ENCODE assay signal across 12 cellular contexts in the genomic region with DNA sequence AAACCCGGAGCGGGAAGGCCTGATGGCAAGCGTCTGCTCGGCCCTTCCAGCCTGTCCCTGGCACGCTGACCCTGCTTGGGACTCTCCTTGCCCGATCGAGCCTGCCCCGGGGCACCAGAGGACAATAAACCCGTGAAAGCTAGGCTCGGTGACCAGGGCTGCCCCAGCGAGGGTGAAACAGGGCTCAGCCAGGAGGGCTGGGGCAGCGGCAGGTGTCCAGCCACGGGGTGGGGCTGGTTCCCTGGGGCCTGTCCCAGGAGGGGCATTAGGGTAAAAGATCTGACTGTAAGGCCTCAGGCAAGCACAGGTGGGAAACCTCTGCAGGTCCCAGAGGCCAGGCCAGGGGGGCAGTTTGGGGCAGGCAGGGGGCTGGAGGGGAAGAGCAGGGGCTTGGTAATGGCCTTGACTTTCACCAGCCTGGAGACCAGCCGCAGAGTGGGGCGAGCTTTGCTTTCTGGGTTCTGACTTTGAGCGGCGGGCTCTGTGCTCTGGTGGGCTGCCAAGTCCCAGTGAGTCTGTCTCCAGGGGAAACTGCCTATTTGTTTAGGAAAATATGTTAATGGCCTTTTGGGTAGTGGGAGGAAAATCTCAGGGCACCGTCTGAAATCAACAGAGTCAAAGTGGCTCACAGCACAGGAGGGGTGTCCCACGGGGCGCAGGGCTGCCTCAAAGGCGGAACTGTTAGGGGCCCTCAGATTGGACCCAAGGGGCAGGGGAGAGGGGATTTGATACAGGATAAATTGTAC.
DNase-seq lines count a peak whose midpoint lies in the region; ATAC-seq, FAIRE-seq and TF ChIP-seq lines count a peak whose summit lies in the region.
"Had no signal": no experiment of that assay in that cellular context is flagged by ENCODE, and none has a peak within 500 bp of the region (broad histone marks: within the 10 kb centered on the region; RNA-seq: fewer than 3 reads in every experiment).

No MANE protein-coding gene starts in this region.

- no peak overlapping the region for H4K91ac ChIP-seq in H1 (replicated peaks; ENCODE audit: insufficient read length, low read length)

- 86% methylated on average over 20 of the region's 21 CpGs; no CpG with 5 or more reads in 1 of the 2 experiments for WGBS in H1 (ENCODE audit: extremely low coverage in 1 of 2, insufficient coverage in 1 of 2, insufficient read length in 1 of 2, insufficient replicate concordance in 2 of 2, low coverage in 1 of 2, low lambda C conversion rate in 2 of 2, missing lambda C conversion rate in 1 of 2), 2 experiments

- no peaks in the 10 kb centered on the region for H3K4me1 Mint-ChIP-seq in activated naive CD4-positive, alpha-beta T cell treated with anti-CD3 and anti-CD28 coated beads, Interleukin-2, amount 50 U/mL, for 24 hours

- no peak overlapping the region for H3K4me2 ChIP-seq in H1 (ENCODE audit: insufficient read depth in 1 of 2, low read depth in 2 of 2, low read length in 2 of 2)

- no peaks in the 10 kb centered on the region for H4K20me1 ChIP-seq in H1 (replicated peaks in 1 of 2; ENCODE audit: control insufficient read depth in 1 of 2, insufficient read depth in 2 of 2, low read length in 2 of 2)

- H3K27me3 Mint-ChIP-seq in activated naive CD4-positive, alpha-beta T cell treated with anti-CD3 and anti-CD28 coated beads, Interleukin-2, amount 50 U/mL, for 24 hours, result no peaks in the 10 kb centered on the region

- H3K4ac ChIP-seq in H1 (replicated peaks; ENCODE audit: insufficient read length, low read depth, low read length), result no peak overlapping the region

- no peak overlapping the region for H3K4me3 Mint-ChIP-seq in activated naive CD4-positive, alpha-beta T cell treated with anti-CD3 and anti-CD28 coated beads, Interleukin-2, amount 50 U/mL, for 24 hours

- no peak overlapping the region for H4K5ac ChIP-seq in H1 (ENCODE audit: insufficient read length, low read depth, low read length)

- H3K79me1 ChIP-seq in H1 (ENCODE audit: low read depth, low read length), result no peaks in the 10 kb centered on the region

- H3K23ac ChIP-seq in H1 (ENCODE audit: insufficient read length), result no peak overlapping the region

- peaks cover 3% of the 10 kb centered on the region; the same call in 1 of the 2 replicates for H3K23me2 ChIP-seq in H1 (ENCODE audit: low read depth, low read length)

- peak overlapping the region; percentile 39; the same call in 1 of the 2 replicates for H4K8ac ChIP-seq in H1 (ENCODE audit: extremely low read depth, insufficient read depth, low read length)

- peak overlapping the region; percentile 5 for H3K27ac Mint-ChIP-seq in activated naive CD4-positive, alpha-beta T cell treated with anti-CD3 and anti-CD28 coated beads, Interleukin-2, amount 50 U/mL, for 24 hours
- H3K27ac Mint-ChIP-seq in activated naive CD4-positive, alpha-beta T cell treated with anti-CD3 and anti-CD28 coated beads, Interleukin-2, amount 50 U/mL, for 72 hours, result no peak overlapping the region

- no peak overlapping the region for H3K4me3 ChIP-seq in H1 (ENCODE audit: extremely low read depth in 1 of 4, insufficient read depth in 2 of 4, low read depth in 3 of 4, low read length in 4 of 4)
- no peak overlapping the region for H3K4me3 ChIP-seq in muscle layer of colon (ENCODE audit: low read depth in 1 of 2, low read length in 2 of 2)
- no peak overlapping the region for H3K4me3 ChIP-seq in uterus

- TF ChIP-seq POLR2A in H1 (IDR thresholded peaks at IDR 0.05; ENCODE audit: control extremely low read depth in 1 of 2, low read depth in 2 of 2, low read length in 2 of 2) (no peak), uterus (IDR thresholded peaks at IDR 0.05) (peak in 1 of 2 donors; percentile 27), erythroblast (IDR thresholded peaks at IDR 0.05; ENCODE audit: low read length) (no peak)

- H3K9ac ChIP-seq in H1 (replicated peaks in 1 of 4; ENCODE audit: extremely low read depth in 1 of 4, low read depth in 3 of 4, low read length in 3 of 4) (no peak overlapping the region), muscle layer of colon (ENCODE audit: low read length) (no peak overlapping the region)

- H3K18ac ChIP-seq in H1 (ENCODE audit: extremely low read depth, low read length), result no peak overlapping the region; the same call in 1 of the 2 replicates

- TF ChIP-seq EP300 in H1 (IDR thresholded peaks at IDR 0.05; ENCODE audit: borderline replicate concordance in 1 of 2, low read depth in 2 of 2, low read length in 2 of 2), result no peak

- no peak for DNase-seq in activated naive CD4-positive, alpha-beta T cell treated with anti-CD3 and anti-CD28 coated beads, Interleukin-2, amount 50 U/mL, for 72 hours (ENCODE audit: low spot score in 2 of 2)
- DNase-seq in H1 (ENCODE audit: low read depth in 1 of 2, low spot score in 2 of 2) (no peak), uterus (peak; percentile 81 to 83), erythroblast (lab: John Stamatoyannopoulos, UW) (no peak), DMS53 treated with DMSO at 0.1 percent for 48 hours (lab: John Stamatoyannopoulos, UW; ENCODE audit: unreplicated experiment) (no peak)
- DNase-seq: activated gamma-delta T cell, NCI-H446, small intestine, trophoblast cell had no signal

- ATAC-seq in activated naive CD4-positive, alpha-beta T cell treated with anti-CD3 and anti-CD28 coated beads, Interleukin-2, amount 50 U/mL, for 72 hours, result no peak
- ATAC-seq in HG03460 (IDR thresholded peaks at IDR 0.05; ENCODE audit: unreplicated experiment), result no peak

- TF ChIP-seq CTCF in H1 (IDR thresholded peaks at IDR 0.05; ENCODE audit: control extremely low read depth in 1 of 3, insufficient read depth in 1 of 3, low read depth in 1 of 3, low read length in 3 of 3), result no peak
- no peak for TF ChIP-seq CTCF in uterus (IDR thresholded peaks at IDR 0.05)

- H3K56ac ChIP-seq in H1 (replicated peaks; ENCODE audit: insufficient read length, low read depth, low read length), result no peak overlapping the region

- H3K36me3 Mint-ChIP-seq in activated naive CD4-positive, alpha-beta T cell treated with anti-CD3 and anti-CD28 coated beads, Interleukin-2, amount 50 U/mL, for 24 hours, result no peaks in the 10 kb centered on the region
- no peaks in the 10 kb centered on the region for H3K36me3 Mint-ChIP-seq in activated naive CD4-positive, alpha-beta T cell treated with anti-CD3 and anti-CD28 coated beads, Interleukin-2, amount 50 U/mL, for 72 hours

- POLR2A ChIA-PET in H1 (lab: Charles Lee; ENCODE audit: partially characterized antibody), result interaction anchor here (1.7 to 2.4 kb wide), 2 partner anchors 49 to 89 kb away, joined by 3 to 14 read pairs; no protein-coding TSS in a partner anchor

- peaks cover 0 to 14% (median 8%) of the 10 kb centered on the region in 4 experiments; a peak in 6 of 7 replicates for H3K4me1 ChIP-seq in H1 (replicated peaks in 1 of 4; ENCODE audit: control insufficient read depth in 3 of 4, insufficient read depth in 4 of 4, low read length in 3 of 4)
- peaks cover 23% of the 10 kb centered on the region for H3K4me1 ChIP-seq in muscle layer of colon (ENCODE audit: insufficient read depth, low read length)
- peaks cover 0 to 43% of the 10 kb centered on the region in 2 donors for H3K4me1 ChIP-seq in uterus

- no peaks in the 10 kb centered on the region for H3K9me3 ChIP-seq in H1 (ENCODE audit: insufficient read depth in 2 of 2, low read depth in 1 of 2, low read length in 1 of 2)
- H3K9me3 ChIP-seq in muscle layer of colon (ENCODE audit: low read length), result no peaks in the 10 kb centered on the region
- no peaks in the 10 kb centered on the region for H3K9me3 ChIP-seq in uterus

- no peak overlapping the region for H2BK15ac ChIP-seq in H1 (ENCODE audit: low read length)

- H3K79me2 ChIP-seq in H1 (ENCODE audit: control insufficient read depth in 1 of 2, insufficient read depth in 2 of 2, low read length in 2 of 2), result no peaks in the 10 kb centered on the region

- no peak overlapping the region for H2AK5ac ChIP-seq in H1 (ENCODE audit: low read depth, low read length)

- no peak overlapping the region for H3K27ac ChIP-seq in H1 (ENCODE audit: low read depth, low read length)
- peak overlapping the region; percentile 88 for H3K27ac ChIP-seq in muscle layer of colon (ENCODE audit: low read depth, low read length)
- H3K27ac ChIP-seq in uterus, result peak overlapping the region; percentile 90 to 92

- H3K27me3 ChIP-seq in H1 (replicated peaks in 1 of 4; ENCODE audit: control insufficient read depth in 3 of 4, extremely low read depth in 1 of 4, insufficient read depth in 3 of 4, low read length in 3 of 4) (no peaks in the 10 kb centered on the region; a peak in 3 of 7 replicates), muscle layer of colon (ENCODE audit: control insufficient read depth in 1 of 2, insufficient read depth in 2 of 2, low read length in 2 of 2) (no peaks in the 10 kb centered on the region), uterus (no peaks in the 10 kb centered on the region)

- no peak for FAIRE-seq in H1 (lab: Jason Lieb, UNC)
- FAIRE-seq: small intestine had no signal

- no peak overlapping the region for H2BK20ac ChIP-seq in H1 (ENCODE audit: low read length)

- H2BK12ac ChIP-seq in H1 (ENCODE audit: low read depth, low read length), result no peak overlapping the region

- TF ChIP-seq RAD21 in H1 (IDR thresholded peaks at IDR 0.05 in 1 of 2, conservative IDR thresholded peaks at IDR 0.05 in 1 of 2; ENCODE audit: low read depth in 2 of 2, low read length in 2 of 2), result no peak

- no peaks in the 10 kb centered on the region for H3K9me3 Mint-ChIP-seq in activated naive CD4-positive, alpha-beta T cell treated with anti-CD3 and anti-CD28 coated beads, Interleukin-2, amount 50 U/mL, for 24 hours
- H3K9me3 Mint-ChIP-seq in activated naive CD4-positive, alpha-beta T cell treated with anti-CD3 and anti-CD28 coated beads, Interleukin-2, amount 50 U/mL, for 72 hours, result peaks cover 0 to 4% of the 10 kb centered on the region in 2 donors

- H2BK5ac ChIP-seq in H1 (ENCODE audit: low read depth, low read length), result no peak overlapping the region

- H3K14ac ChIP-seq in H1 (ENCODE audit: insufficient read length), result no peak overlapping the region

- no peak overlapping the region for H2AFZ ChIP-seq in H1 (ENCODE audit: low read length)

- intact Hi-C loops in uterus (cut with DNase I; ENCODE audit: low total_unique reads), result no loop called here

- CTCF ChIA-PET in H1 (lab: Charles Lee; ENCODE audit: partially characterized antibody), result interaction anchor here (1.5 kb wide), 1 partner anchor 10 kb away, joined by 5 read pairs; no protein-coding TSS in a partner anchor

- no peaks in the 10 kb centered on the region for H3K36me3 ChIP-seq in H1 (ENCODE audit: control insufficient read depth in 2 of 4, insufficient read depth in 4 of 4, low read length in 3 of 4)
- H3K36me3 ChIP-seq in muscle layer of colon (ENCODE audit: insufficient read depth, low read length), result no peaks in the 10 kb centered on the region
- H3K36me3 ChIP-seq in uterus, result no peaks in the 10 kb centered on the region

- H2BK120ac ChIP-seq in H1 (replicated peaks; ENCODE audit: low read depth, low read length), result no peak overlapping the region

TF ChIP-seq in H1, 55 proteins besides CTCF, POLR2A, EP300 and RAD21 (continues in another document):
- TF ChIP-seq KDM5A (IDR thresholded peaks at IDR 0.05; ENCODE audit: low read length), result no peak
- TF ChIP-seq TAF7 (optimal IDR thresholded peaks at IDR 0.05; ENCODE audit: borderline replicate concordance, low read depth, low read length), result no peak
- TF ChIP-seq KDM4A (IDR thresholded peaks at IDR 0.05; ENCODE audit: low read depth, low read length, severe bottlenecking), result no peak
- TF ChIP-seq NRF1 (IDR thresholded peaks at IDR 0.05; ENCODE audit: low read depth, low read length), result no peak
- no peak for TF ChIP-seq PHF8 (conservative IDR thresholded peaks at IDR 0.05; ENCODE audit: low read depth, low read length)

Comparison
In these comparisons a context has a peak if more than half of its experiments do, and no peak if none do; other contexts are left out.
1. DNase-seq: peak in uterus (2 of 2); none in activated naive CD4-positive, alpha-beta T cell treated with anti-CD3 and anti-CD28 coated beads, Interleukin-2, amount 50 U/mL, for 72 hours (0 of 2), H1 (0 of 2), erythroblast (0 of 2) and DMS53 treated with DMSO at 0.1 percent for 48 hours (single experiment).